21 cellular contexts compared by ENCODE assay signal in the genomic region with DNA sequence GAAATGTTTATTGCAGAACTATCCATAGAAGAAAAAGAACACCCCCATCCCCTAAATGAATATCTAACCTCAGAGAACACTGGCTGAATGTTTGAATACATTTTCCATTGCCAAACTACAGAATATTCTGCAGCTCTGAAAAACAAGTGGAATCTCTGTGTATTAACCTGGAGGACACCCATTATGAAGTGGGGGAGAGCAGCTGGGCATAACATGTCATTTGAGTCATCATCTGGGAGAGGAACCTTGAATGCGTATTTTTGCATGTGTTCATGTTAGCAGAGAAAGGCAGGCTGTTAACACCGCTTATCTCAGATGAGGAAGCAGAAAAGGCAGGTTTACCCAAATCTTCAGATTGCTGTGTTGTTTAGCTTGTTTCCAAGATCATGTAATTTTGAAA. TPM values are rescaled to one million over a fixed set of nuclear protein-coding genes. Genes with fewer than 3 reads are reported as not detected.
"Had no signal": no experiment of that assay in that cellular context is flagged by ENCODE, and none has a peak within 500 bp of the region (broad histone marks: within the 10 kb centered on the region; RNA-seq: fewer than 3 reads in every experiment).

No MANE protein-coding gene starts in this region.

- DNase-seq: activated CD4-positive, alpha-beta T cell treated with anti-CD3 and anti-CD28 coated beads, Interleukin-2, amount 10 ng/mL, durations not matched to agents 7 days and 5 days; activated CD4-positive, CD25-positive, alpha-beta regulatory T cell; activated CD8-positive, alpha-beta memory T cell treated with anti-CD3 and anti-CD28 coated beads for 24 hours; activated naive CD4-positive, alpha-beta T cell treated with anti-CD3 and anti-CD28 coated beads, Interleukin-2, amount 50 U/mL, for 16 hours; adrenal gland; body of pancreas; cortex of kidney; effector memory CD8-positive, alpha-beta T cell; left colon; mucosa of descending colon; natural killer cell; right lobe of liver; spleen; stimulated activated CD4-positive, alpha-beta T cell treated with anti-CD3 and anti-CD28 coated beads, Interleukin-1b, Interleukin-23, amount 100 ng/mL, for 48 hours had no signal

- H3K4me3 ChIP-seq: adrenal gland, body of pancreas, mucosa of descending colon, right lobe of liver, spleen, tibial nerve had no signal

- H3K9me3 ChIP-seq: adrenal gland, body of pancreas, mucosa of descending colon, right lobe of liver, spleen, tibial nerve had no signal

- H3K9me3 Mint-ChIP-seq: activated CD4-positive, alpha-beta T cell treated with anti-CD3 and anti-CD28 coated beads, Interleukin-2, amount 10 ng/mL, durations not matched to agents 7 days and 5 days; activated T-helper 17 cell treated with anti-CD3 and anti-CD28 coated beads, Interleukin-2, amount 50 U/mL, for 72 hours; central memory CD8-positive, alpha-beta T cell; effector memory CD8-positive, alpha-beta T cell; natural killer cell; stimulated activated memory B cell treated with anti-CD40 and anti-IgM and Interleukin-4, amounts not matched to agents 10 μg/mL and 1 μg/mL and 100 μg/mL, for 72 hours had no signal

- H3K4me1 ChIP-seq: adrenal gland, body of pancreas, right lobe of liver, spleen, tibial nerve had no signal

- H3K4me1 Mint-ChIP-seq: activated CD4-positive, alpha-beta T cell treated with anti-CD3 and anti-CD28 coated beads, Interleukin-2, amount 10 ng/mL, durations not matched to agents 7 days and 5 days; activated T-helper 17 cell treated with anti-CD3 and anti-CD28 coated beads, Interleukin-2, amount 50 U/mL, for 72 hours; central memory CD8-positive, alpha-beta T cell; natural killer cell; stimulated activated memory B cell treated with anti-CD40 and anti-IgM and Interleukin-4, amounts not matched to agents 10 μg/mL and 1 μg/mL and 100 μg/mL, for 72 hours had no signal

- H3K36me3 ChIP-seq: adrenal gland, right lobe of liver, spleen, tibial nerve had no signal

- H3K27ac ChIP-seq: adrenal gland, body of pancreas, epithelial cell of prostate, right lobe of liver, spleen, tibial nerve had no signal

- H3K4me3 Mint-ChIP-seq: activated CD4-positive, alpha-beta T cell treated with anti-CD3 and anti-CD28 coated beads, Interleukin-2, amount 10 ng/mL, durations not matched to agents 7 days and 5 days; activated T-helper 17 cell treated with anti-CD3 and anti-CD28 coated beads, Interleukin-2, amount 50 U/mL, for 72 hours; central memory CD8-positive, alpha-beta T cell; effector memory CD8-positive, alpha-beta T cell; natural killer cell; stimulated activated memory B cell treated with anti-CD40 and anti-IgM and Interleukin-4, amounts not matched to agents 10 μg/mL and 1 μg/mL and 100 μg/mL, for 72 hours had no signal

- H3K27me3 Mint-ChIP-seq: activated T-helper 17 cell treated with anti-CD3 and anti-CD28 coated beads, Interleukin-2, amount 50 U/mL, for 72 hours; progenitor cell of endocrine pancreas had no signal

- H3K36me3 Mint-ChIP-seq: natural killer cell; stimulated activated memory B cell treated with anti-CD40 and anti-IgM and Interleukin-4, amounts not matched to agents 10 μg/mL and 1 μg/mL and 100 μg/mL, for 72 hours had no signal

- H3K27me3 ChIP-seq: adrenal gland, body of pancreas, right lobe of liver, tibial nerve had no signal

- ATAC-seq: activated T-helper 17 cell treated with anti-CD3 and anti-CD28 coated beads, Interleukin-2, amount 50 U/mL, for 72 hours; body of pancreas; effector memory CD8-positive, alpha-beta T cell; left colon; mucosa of descending colon; natural killer cell; right lobe of liver; stimulated activated memory B cell treated with anti-CD40 and anti-IgM and Interleukin-4, amounts not matched to agents 10 μg/mL and 1 μg/mL and 100 μg/mL, for 72 hours had no signal

RNA-seq across cellular contexts. Expression of a gene that starts 31.5 kb away (rescaled TPM):
- total RNA-seq: glomerular endothelial cell, natural killer cell, spleen had no signal
